Comparison of ENCODE assay signal across 1 cellular context in genomic region chr17:75940727-75941441, GRCh38.
TF ChIP-seq lines count a peak whose summit lies in the region.

Gene FBF1, minus strand, starts transcription at chr17:75941042. Its CDS starts 2,893 bp downstream, at chr17:75938149.

TF ChIP-seq in GM12878, 131 proteins besides CTCF, POLR2A, EP300 and RAD21 (continued from another document and continues in another):
- TF ChIP-seq ASH2L (IDR thresholded peaks at IDR 0.05; ENCODE audit: borderline replicate concordance, low read depth) (no peak), HDAC2 (IDR thresholded peaks at IDR 0.05) (no peak), MEF2A (IDR thresholded peaks at IDR 0.05; ENCODE audit: insufficient read depth, low read depth, low read length) (no peak), NR2C1 (IDR thresholded peaks at IDR 0.05) (peak; percentile 8; the same call in 1 of the 2 replicates), NKRF (conservative IDR thresholded peaks at IDR 0.05) (peak; percentile 64), IKZF2 (IDR thresholded peaks at IDR 0.05) (no peak), KAT2A (conservative IDR thresholded peaks at IDR 0.05; ENCODE audit: control insufficient read depth, low read depth, low read length) (no peak), RELB (IDR thresholded peaks at IDR 0.05; ENCODE audit: low read depth) (no peak), SREBF2 (IDR thresholded peaks at IDR 0.05; ENCODE audit: low read length) (no peak), ZBTB33 (IDR thresholded peaks at IDR 0.05) (no peak), SMAD5 (IDR thresholded peaks at IDR 0.05; ENCODE audit: low read depth) (no peak; the same call in 1 of the 2 replicates), CBFB (IDR thresholded peaks at IDR 0.05; ENCODE audit: low read depth) (no peak), SIX5 (IDR thresholded peaks at IDR 0.05; ENCODE audit: low read depth, low read length, severe bottlenecking) (peak; percentile 85), CHD4 (IDR thresholded peaks at IDR 0.05) (no peak), CHD1 (IDR thresholded peaks at IDR 0.05; ENCODE audit: low read depth, low read length) (no peak), E2F8 (IDR thresholded peaks at IDR 0.05; ENCODE audit: low read depth, partially characterized antibody) (no peak), RBBP5 (conservative IDR thresholded peaks at IDR 0.05) (no peak), ZBTB4 (CRISPR knock-in tag; IDR thresholded peaks at IDR 0.05) (no peak), SP1 (IDR thresholded peaks at IDR 0.05; ENCODE audit: low read depth, low read length) (no peak), IKZF1 (conservative IDR thresholded peaks at IDR 0.05) (peak; percentile 92), YBX1 (IDR thresholded peaks at IDR 0.05) (no peak), REST (IDR thresholded peaks at IDR 0.05; ENCODE audit: low read depth, low read length) (no peak), ZBTB40 (IDR thresholded peaks at IDR 0.05; ENCODE audit: borderline replicate concordance) (no peak; the same call in 1 of the 2 replicates), BACH1 (IDR thresholded peaks at IDR 0.05; ENCODE audit: borderline replicate concordance) (0 out of 2 replicates have a peak, but pooled peaks have one; percentile 49), BCL11A (IDR thresholded peaks at IDR 0.05; ENCODE audit: low read depth, low read length) (no peak), ZBED1 (IDR thresholded peaks at IDR 0.05; ENCODE audit: borderline replicate concordance) (no peak), EZH2 (IDR thresholded peaks at IDR 0.05; ENCODE audit: borderline replicate concordance, control insufficient read depth, low read depth, low read length) (no peak), ETV6 (conservative IDR thresholded peaks at IDR 0.05 in 1 of 2, IDR thresholded peaks at IDR 0.05 in 1 of 2; ENCODE audit: borderline replicate concordance in 1 of 2, low read depth in 1 of 2) (no peak), PAX8 (IDR thresholded peaks at IDR 0.05) (no peak), CEBPZ (IDR thresholded peaks at IDR 0.05; ENCODE audit: low read depth, low read length) (no peak; the same call in 1 of the 2 replicates), TCF7 (IDR thresholded peaks at IDR 0.05; ENCODE audit: borderline replicate concordance) (no peak; the same call in 1 of the 2 replicates), SPI1 (IDR thresholded peaks at IDR 0.05; ENCODE audit: borderline replicate concordance, insufficient read depth, low read depth, low read length) (no peak), ZNF24 (IDR thresholded peaks at IDR 0.05) (no peak), MYB (IDR thresholded peaks at IDR 0.05; ENCODE audit: borderline replicate concordance, low read depth, low read length) (no peak), HDGF (IDR thresholded peaks at IDR 0.05) (0 out of 2 replicates have a peak, but pooled peaks have one; percentile 58), ATF7 (IDR thresholded peaks at IDR 0.05; ENCODE audit: low read depth) (no peak)
